In genomic region chr12:30753761-30754382, GRCh38 we compare ENCODE assay signal across 8 cellular contexts. TPM values are rescaled to one million over a fixed set of nuclear protein-coding genes. Genes with fewer than 3 reads are reported as not detected.
DNase-seq lines count a peak whose midpoint lies in the region; ATAC-seq, FAIRE-seq and TF ChIP-seq lines count a peak whose summit lies in the region.

No MANE protein-coding gene starts in this region.

- H3K4me3 ChIP-seq in epithelial cell of esophagus (ENCODE audit: low read length) (peak overlapping the region; percentile 77), neuron (ENCODE audit: low read length) (peak overlapping the region; percentile 60)

- CTCF ChIA-PET in RWPE1 (lab: Yijun Ruan, JAX) = interaction anchor here (0.5 to 0.7 kb wide), 3 partner anchors 21 to 100 kb away, joined by 3 read pairs; no protein-coding TSS in a partner anchor
- CTCF ChIA-PET in GM10248 (lab: Yijun Ruan, JAX) = interaction anchor here (1.0 to 4.0 kb wide), 7 partner anchors 9 to 94 kb away, joined by 3 to 25 read pairs (median 5); no protein-coding TSS in a partner anchor

- H3K4me1 ChIP-seq in neuron (ENCODE audit: insufficient read depth, low read length) = peaks cover 13% of the 10 kb centered on the region

- ATAC-seq in GM21515 (IDR thresholded peaks at IDR 0.05; ENCODE audit: unreplicated experiment) = no peak

- in situ Hi-C loops in ACHN (cut with HindIII; ENCODE audit: low pct_ligation_motif_present, low pct_unique_long_range_greater_than_20kb, low sequenced_read_pairs) = no loop called here

- H3K27me3 ChIP-seq in neuron (ENCODE audit: insufficient read depth, low read length) = no peaks in the 10 kb centered on the region

- peak overlapping the region; percentile 87 for H3K27ac ChIP-seq in RWPE1

- peaks cover 4% of the 10 kb centered on the region for H3K36me3 ChIP-seq in neuron (ENCODE audit: insufficient read depth, low read length)

- POLR2A ChIA-PET in RWPE1 (lab: Yijun Ruan, JAX; ENCODE audit: low non-redundant PET) (interaction anchor here (0.6 to 1.4 kb wide), 3 partner anchors 10 to 235 kb away, joined by 3 to 9 read pairs (median 3); no protein-coding TSS in a partner anchor), GM10248 (lab: Yijun Ruan, JAX) (no interaction called here)

- H2AFZ ChIP-seq in neuron (ENCODE audit: low read depth, low read length) = peak overlapping the region; percentile 74

- no peaks in the 10 kb centered on the region for H3K9me3 ChIP-seq in neuron (ENCODE audit: low read length)

- FAIRE-seq in GM12891 (lab: Jason Lieb, UNC) = peak; percentile 66

- no peak for TF ChIP-seq POLR2A in GM12891 (IDR thresholded peaks at IDR 0.05; ENCODE audit: low read depth, low read length)

- DNase-seq in ACHN = peak; percentile 35
- DNase-seq in GM12891 (ENCODE audit: insufficient read length, low spot score) = no peak
- peak; percentile 20 for DNase-seq in RWPE1 (ENCODE audit: low spot score)
- peak; percentile 13 for DNase-seq in epithelial cell of esophagus (ENCODE audit: low read depth)
- DNase-seq in NCI-H524 treated with DMSO at 0.1 percent for 48 hours (lab: John Stamatoyannopoulos, UW) = no peak
- DNase-seq in GM10248 (ENCODE audit: extremely low spot score) = no peak

- no peak for TF ChIP-seq CTCF in RWPE1 (conservative IDR thresholded peaks at IDR 0.05; ENCODE audit: low read depth)
- TF ChIP-seq CTCF in epithelial cell of esophagus (IDR thresholded peaks at IDR 0.05; ENCODE audit: insufficient read depth, low read depth, low read length, missing control alignments) = no peak
- no peak for TF ChIP-seq CTCF in GM10248 (IDR thresholded peaks at IDR 0.05; ENCODE audit: control extremely low read depth, extremely low read depth, low read depth, missing control alignments)

TF ChIP-seq in GM12891, 5 proteins besides CTCF, POLR2A, EP300 and RAD21:
- no peak for TF ChIP-seq PAX5 (IDR thresholded peaks at IDR 0.05; ENCODE audit: insufficient read depth, low read length, severe bottlenecking)

RNA-seq across cellular contexts. Expression of gene CAPRIN2, which starts 0.9 kb away (rescaled TPM):
- polyA plus RNA-seq in GM12891 (2012; ENCODE audit: low read depth, missing spikeins) = 4.1 TPM

RNA-seq across cellular contexts. Expression of gene IPO8, which starts 58.2 kb away (rescaled TPM):
- polyA plus RNA-seq in GM12891 (2012; ENCODE audit: low read depth, missing spikeins) = 15.0 TPM

Comparison
In these comparisons a context has a peak if more than half of its experiments do, and no peak if none do; other contexts are left out.
1. DNase-seq: peak in ACHN (single experiment), RWPE1 (single experiment) and epithelial cell of esophagus (single experiment); none in GM12891 (single experiment), NCI-H524 treated with DMSO at 0.1 percent for 48 hours (single experiment) and GM10248 (single experiment).